11 cellular contexts compared by ENCODE assay signal in genomic region chr4:113556382-113557134, GRCh38.
DNase-seq lines count a peak whose midpoint lies in the region; TF ChIP-seq lines count a peak whose summit lies in the region.
"Had no signal": no experiment of that assay in that cellular context is flagged by ENCODE, and none has a peak within 500 bp of the region (broad histone marks: within the 10 kb centered on the region; RNA-seq: fewer than 3 reads in every experiment).

No MANE protein-coding gene starts in this region.

- peak overlapping the region; percentile 38 for H3K4me3 Mint-ChIP-seq in type B pancreatic cell

- DNase-seq in DMS79 (lab: John Stamatoyannopoulos, UW) (peak; percentile 4), DMS79 treated with DMSO at 0.1 percent for 48 hours (lab: John Stamatoyannopoulos, UW) (no peak), coronary artery (ENCODE audit: low spot score) (no peak), mesenchymal stem cell (no peak), type B pancreatic cell (ENCODE audit: extremely low spot score, unreplicated experiment) (no peak), lower leg skin (ENCODE audit: low spot score in 2 of 2) (no peak), NCI-H187 (lab: John Stamatoyannopoulos, UW) (no peak), NCI-H345 treated with DMSO at 0.1 percent for 48 hours (lab: John Stamatoyannopoulos, UW; ENCODE audit: unreplicated experiment) (no peak)
- DNase-seq: activated gamma-delta T cell treated with Interleukin-2 at 50 U/mL for 16 hours; pancreas; stimulated activated CD4-positive, alpha-beta T cell treated with anti-CD3 and anti-CD28 coated beads, Interleukin-12 subunit alpha, Interleukin-12 subunit beta, amount 100 ng/mL, for 4 hours had no signal

- no peaks in the 10 kb centered on the region for H3K27me3 Mint-ChIP-seq in type B pancreatic cell

- no peak for TF ChIP-seq POLR2A in lower leg skin (IDR thresholded peaks at IDR 0.05)

- WGBS in mesenchymal stem cell = 98% methylated on average over 3 of the region's 4 CpGs
- WGBS in lower leg skin, 2 donors = 73 to 80% methylated on average over 4 of the region's 4 CpGs

- no peak overlapping the region for H2BK15ac ChIP-seq in mesenchymal stem cell (ENCODE audit: low read depth, poor library complexity, severe bottlenecking)

- no peak overlapping the region for H3K4ac ChIP-seq in mesenchymal stem cell (ENCODE audit: low read depth in 1 of 2, low read length in 2 of 2)

- TF ChIP-seq CTCF in coronary artery (IDR thresholded peaks at IDR 0.05) (no peak), type B pancreatic cell (conservative IDR thresholded peaks at IDR 0.05) (no peak), lower leg skin (IDR thresholded peaks at IDR 0.05) (no peak)

- no peak overlapping the region for H2BK120ac ChIP-seq in mesenchymal stem cell (ENCODE audit: low read depth, low read length)

- H3K27ac Mint-ChIP-seq in type B pancreatic cell = peak overlapping the region; percentile 30

- peaks cover 9% of the 10 kb centered on the region for H3K36me3 Mint-ChIP-seq in type B pancreatic cell

- H3K27me3 ChIP-seq in mesenchymal stem cell (ENCODE audit: control insufficient read depth in 1 of 2, insufficient read depth in 1 of 2, low read length in 2 of 2) = no peaks in the 10 kb centered on the region
- H3K27me3 ChIP-seq: pancreas had no signal

- peaks cover 19% of the 10 kb centered on the region for H3K4me1 Mint-ChIP-seq in type B pancreatic cell (ENCODE audit: unreplicated experiment)

- no peak overlapping the region for H2BK12ac ChIP-seq in mesenchymal stem cell (ENCODE audit: low read length in 2 of 2)

- no peak overlapping the region for H3K4me2 ChIP-seq in mesenchymal stem cell (ENCODE audit: low read length, poor library complexity, severe bottlenecking)

- H3K9ac ChIP-seq in mesenchymal stem cell (ENCODE audit: low read length) = no peak overlapping the region

- H2AK5ac ChIP-seq in mesenchymal stem cell (ENCODE audit: low read length, severe bottlenecking) = peak overlapping the region; percentile 21

- H3K79me1 ChIP-seq in mesenchymal stem cell (replicated peaks; ENCODE audit: low read length, poor library complexity, severe bottlenecking) = peaks cover 28% of the 10 kb centered on the region

- no peak overlapping the region for H2AFZ ChIP-seq in mesenchymal stem cell (ENCODE audit: low read depth, low read length)

- H3K14ac ChIP-seq in mesenchymal stem cell (ENCODE audit: low read length in 2 of 2) = peak overlapping the region in 1 of 2 experiments; percentile 65

- no peaks in the 10 kb centered on the region for H3K9me3 ChIP-seq in mesenchymal stem cell (ENCODE audit: control insufficient read depth, low read length)
- H3K9me3 ChIP-seq: pancreas had no signal

- H2BK5ac ChIP-seq in mesenchymal stem cell (ENCODE audit: low read depth, low read length, poor library complexity, severe bottlenecking) = no peak overlapping the region

- no peak overlapping the region for H3K23ac ChIP-seq in mesenchymal stem cell (ENCODE audit: low read length in 2 of 2)

- H4K91ac ChIP-seq in mesenchymal stem cell (ENCODE audit: low read length) = no peak overlapping the region

- H3K27ac ChIP-seq in coronary artery = peak overlapping the region; percentile 57 to 84
- H3K27ac ChIP-seq in mesenchymal stem cell (ENCODE audit: low read length, poor library complexity, severe bottlenecking) = no peak overlapping the region
- H3K27ac ChIP-seq: pancreas had no signal

- H3K18ac ChIP-seq in mesenchymal stem cell (ENCODE audit: low read depth in 1 of 2, low read length in 2 of 2) = peak overlapping the region in 1 of 2 experiments; percentile 51

- peaks cover 3 to 68% of the 10 kb centered on the region in 2 experiments for H3K36me3 ChIP-seq in mesenchymal stem cell (ENCODE audit: control insufficient read depth in 1 of 2, insufficient read depth in 2 of 2, low read depth in 1 of 2, low read length in 2 of 2)
- H3K36me3 ChIP-seq: pancreas had no signal

- H4K8ac ChIP-seq in mesenchymal stem cell (ENCODE audit: low read length) = no peak overlapping the region

- peak overlapping the region; percentile 43 for H3K4me3 ChIP-seq in coronary artery
- H3K4me3 ChIP-seq in mesenchymal stem cell (ENCODE audit: insufficient read depth in 1 of 2, low read depth in 1 of 2, low read length in 2 of 2) = no peak overlapping the region
- no peak overlapping the region for H3K4me3 ChIP-seq in lower leg skin (ENCODE audit: low read depth, poor library complexity, severe bottlenecking)
- H3K4me3 ChIP-seq: pancreas had no signal

- intact Hi-C loops in lower leg skin (cut with DNase I; ENCODE audit: low total_unique reads) = no loop called here

- H3K9me3 Mint-ChIP-seq in type B pancreatic cell = peaks cover 5% of the 10 kb centered on the region

- H3K4me1 ChIP-seq in mesenchymal stem cell (ENCODE audit: control insufficient read depth, insufficient read depth, low read depth, low read length) = no peaks in the 10 kb centered on the region
- H3K4me1 ChIP-seq: pancreas had no signal
